Comparison of ENCODE assay signal across 26 cellular contexts in the genomic region with DNA sequence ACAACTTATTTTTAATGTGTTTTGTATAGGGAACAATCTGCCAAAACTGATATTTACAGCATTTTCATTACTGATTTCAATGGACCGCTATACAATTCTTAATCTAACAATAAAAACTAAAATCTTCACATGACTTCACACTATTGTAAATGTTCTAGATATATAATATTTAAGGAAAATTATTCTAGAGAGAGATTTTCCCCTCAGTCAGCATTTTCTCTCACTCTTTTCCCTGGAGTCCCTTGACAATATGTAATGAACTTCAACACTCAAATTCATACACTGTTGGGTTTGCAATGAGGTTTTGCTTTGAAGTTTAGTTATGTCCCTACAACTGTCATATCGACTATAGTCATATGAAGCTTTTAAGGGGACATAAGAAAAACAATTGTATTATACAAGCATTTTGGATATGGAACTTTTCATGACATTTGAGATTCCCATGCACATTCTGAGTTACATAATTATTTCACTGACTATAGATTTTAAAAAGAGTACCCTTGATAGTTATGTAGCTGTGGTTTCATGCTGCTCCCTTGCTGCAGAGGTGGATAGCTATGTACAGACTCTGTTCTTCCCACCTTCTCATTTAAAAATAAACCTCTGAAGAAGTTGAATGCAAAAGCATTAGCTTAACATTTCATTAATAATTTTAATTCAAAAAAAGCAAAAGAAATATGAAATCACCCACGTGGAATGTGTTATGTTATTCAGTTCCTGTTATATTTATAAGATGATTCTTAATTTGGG.
DNase-seq lines count a peak whose midpoint lies in the region; ATAC-seq, FAIRE-seq and TF ChIP-seq lines count a peak whose summit lies in the region.
"Had no signal": no experiment of that assay in that cellular context is flagged by ENCODE, and none has a peak within 500 bp of the region (broad histone marks: within the 10 kb centered on the region; RNA-seq: fewer than 3 reads in every experiment).

No MANE protein-coding gene starts in this region.

- no peak overlapping the region for H2BK20ac ChIP-seq in IMR-90 (ENCODE audit: low read depth, low read length)
- H2BK20ac ChIP-seq in H1 (ENCODE audit: low read length), result no peak overlapping the region

- H3K14ac ChIP-seq in IMR-90 (replicated peaks; ENCODE audit: low read depth, low read length), result no peak overlapping the region
- H3K14ac ChIP-seq in H1 (ENCODE audit: insufficient read length), result no peak overlapping the region

- H3K79me1 ChIP-seq in IMR-90 (ENCODE audit: low read depth in 1 of 2, low read length in 2 of 2), result no peaks in the 10 kb centered on the region
- H3K79me1 ChIP-seq in H1 (ENCODE audit: low read depth, low read length), result no peaks in the 10 kb centered on the region

- H3K9ac ChIP-seq in HepG2 (ENCODE audit: insufficient read depth, low read depth, low read length), result no peak overlapping the region
- H3K9ac ChIP-seq in IMR-90 (ENCODE audit: low read depth, low read length), result no peak overlapping the region
- H3K9ac ChIP-seq in H1 (replicated peaks in 1 of 4; ENCODE audit: extremely low read depth in 1 of 4, low read depth in 3 of 4, low read length in 3 of 4), result no peak overlapping the region
- H3K9ac ChIP-seq: BLaER1 had no signal

- POLR2A ChIA-PET in HepG2 (lab: Yijun Ruan, JAX), result no interaction called here
- POLR2A ChIA-PET in IMR-90 (lab: Charles Lee; ENCODE audit: unreplicated experiment), result no interaction called here
- POLR2A ChIA-PET in H1 (lab: Charles Lee; ENCODE audit: partially characterized antibody), result no interaction called here

- H3K23me2 ChIP-seq in H1 (ENCODE audit: low read depth, low read length), result no peaks in the 10 kb centered on the region

- H2BK15ac ChIP-seq in IMR-90 (ENCODE audit: low read depth, low read length) (no peak overlapping the region), H1 (ENCODE audit: low read length) (no peak overlapping the region)

- no peak overlapping the region for H2AK9ac ChIP-seq in IMR-90 (replicated peaks; ENCODE audit: low read depth, low read length, poor library complexity)

- H3K27me3 ChIP-seq in HepG2 (ENCODE audit: control insufficient read depth in 1 of 2, insufficient read depth in 2 of 2, low read length in 2 of 2) (no peaks in the 10 kb centered on the region), right lobe of liver (no peaks in the 10 kb centered on the region), IMR-90 (ENCODE audit: control insufficient read depth, insufficient read depth, low read length) (no peaks in the 10 kb centered on the region), H1 (replicated peaks in 1 of 4; ENCODE audit: control insufficient read depth in 3 of 4, extremely low read depth in 1 of 4, insufficient read depth in 3 of 4, low read length in 3 of 4) (no peaks in the 10 kb centered on the region)
- H3K27me3 ChIP-seq: BE2C, BLaER1 had no signal

- no peak overlapping the region for H3K4ac ChIP-seq in IMR-90 (ENCODE audit: low read depth, low read length)
- H3K4ac ChIP-seq in H1 (replicated peaks; ENCODE audit: insufficient read length, low read depth, low read length), result no peak overlapping the region

- no peak overlapping the region for H2BK120ac ChIP-seq in IMR-90 (ENCODE audit: low read depth, low read length)
- H2BK120ac ChIP-seq in H1 (replicated peaks; ENCODE audit: low read depth, low read length), result no peak overlapping the region

- no peak overlapping the region for H2AFZ ChIP-seq in HepG2 (ENCODE audit: low read length)
- H2AFZ ChIP-seq in IMR-90 (replicated peaks; ENCODE audit: low read length, poor library complexity), result no peak overlapping the region
- H2AFZ ChIP-seq in H1 (ENCODE audit: low read length), result no peak overlapping the region

- intact Hi-C loops in HepG2 (cut with micrococcal nuclease; ENCODE audit: unreplicated experiment), result no loop called here
- intact Hi-C loops in right lobe of liver (cut with DNase I), result no loop called here
- intact Hi-C loops in IMR-90 (cut with micrococcal nuclease), result no loop called here

- H4K5ac ChIP-seq in IMR-90 (ENCODE audit: low read depth, low read length) (no peak overlapping the region), H1 (ENCODE audit: insufficient read length, low read depth, low read length) (no peak overlapping the region)

- DNase-seq in HepG2 (ENCODE audit: low spot score) (no peak), right lobe of liver (no peak), IMR-90 (no peak), H1 (ENCODE audit: low read depth in 1 of 2, low spot score in 2 of 2) (no peak), GM03348 (ENCODE audit: low spot score) (no peak)
- DNase-seq: 8988T; AML-193; BE2C; C1 segment of cervical spinal cord; CD4-positive, alpha-beta memory T cell; CD4-positive, CD25-positive, alpha-beta regulatory T cell; CD8-positive, alpha-beta memory T cell; COR-L47; DMS 273 treated with DMSO at 0.1 percent for 48 hours; DMS153; DMS53; DMS79; DND-41; EL; GDM1 had no signal

- no peak overlapping the region for H3K4me2 ChIP-seq in HepG2 (ENCODE audit: low read depth, low read length)
- H3K4me2 ChIP-seq in IMR-90 (ENCODE audit: low read depth, low read length), result no peak overlapping the region
- H3K4me2 ChIP-seq in H1 (ENCODE audit: insufficient read depth in 1 of 2, low read depth in 2 of 2, low read length in 2 of 2), result no peak overlapping the region
- H3K4me2 ChIP-seq: BLaER1 had no signal

- H4K20me1 ChIP-seq in HepG2 (ENCODE audit: insufficient read depth, low read length) (no peaks in the 10 kb centered on the region), IMR-90 (ENCODE audit: insufficient read depth, low read length) (no peaks in the 10 kb centered on the region), H1 (replicated peaks in 1 of 2; ENCODE audit: control insufficient read depth in 1 of 2, insufficient read depth in 2 of 2, low read length in 2 of 2) (no peaks in the 10 kb centered on the region)
- H4K20me1 ChIP-seq: BLaER1 had no signal

- H2BK5ac ChIP-seq in IMR-90 (ENCODE audit: low read depth, low read length, poor library complexity, severe bottlenecking) (no peak overlapping the region), H1 (ENCODE audit: low read depth, low read length) (no peak overlapping the region)

- TF ChIP-seq POLR2A in HepG2 (IDR thresholded peaks at IDR 0.05; ENCODE audit: insufficient read depth in 1 of 2, low read depth in 2 of 2, low read length in 2 of 2) (no peak), right lobe of liver (IDR thresholded peaks at IDR 0.05) (no peak), IMR-90 (IDR thresholded peaks at IDR 0.05; ENCODE audit: low read depth, low read length) (no peak), H1 (IDR thresholded peaks at IDR 0.05; ENCODE audit: control extremely low read depth in 1 of 2, low read depth in 2 of 2, low read length in 2 of 2) (no peak)

- H3K56ac ChIP-seq in IMR-90 (ENCODE audit: extremely low read depth, insufficient read depth, low read length) (no peak overlapping the region), H1 (replicated peaks; ENCODE audit: insufficient read length, low read depth, low read length) (no peak overlapping the region)

- H3K18ac ChIP-seq in IMR-90 (ENCODE audit: low read depth, low read length), result no peak overlapping the region
- no peak overlapping the region for H3K18ac ChIP-seq in H1 (ENCODE audit: extremely low read depth, low read length)

- no peak overlapping the region for H2AK5ac ChIP-seq in IMR-90 (ENCODE audit: low read depth, low read length)
- H2AK5ac ChIP-seq in H1 (ENCODE audit: low read depth, low read length), result no peak overlapping the region

- no peak overlapping the region for H3K27ac ChIP-seq in HepG2 (ENCODE audit: extremely low read length, insufficient read depth, low read length)
- no peak overlapping the region for H3K27ac ChIP-seq in right lobe of liver
- no peak overlapping the region for H3K27ac ChIP-seq in IMR-90 (ENCODE audit: insufficient read depth, low read length)
- H3K27ac ChIP-seq in H1 (ENCODE audit: low read depth, low read length), result no peak overlapping the region
- H3K27ac ChIP-seq: BLaER1 had no signal

- H3K9me3 ChIP-seq in HepG2 (ENCODE audit: low read length) (peaks cover 40% of the 10 kb centered on the region; the same call in 1 of the 2 replicates), right lobe of liver (no peaks in the 10 kb centered on the region), IMR-90 (ENCODE audit: control insufficient read depth, insufficient read depth, low read length) (peaks cover 8% of the 10 kb centered on the region), H1 (ENCODE audit: insufficient read depth in 2 of 2, low read depth in 1 of 2, low read length in 1 of 2) (no peaks in the 10 kb centered on the region)
- H3K9me3 ChIP-seq: BE2C, BLaER1 had no signal

- no peak for ATAC-seq in HepG2
- ATAC-seq in right lobe of liver, result no peak
- ATAC-seq in IMR-90 (ENCODE audit: low read depth), result no peak
- no peak for ATAC-seq in HG03159 (IDR thresholded peaks at IDR 0.05; ENCODE audit: unreplicated experiment)
- ATAC-seq in HG02885 (IDR thresholded peaks at IDR 0.05; ENCODE audit: poor library complexity, unreplicated experiment), result no peak

- TF ChIP-seq CTCF in HepG2 (CRISPR knock-in tag; IDR thresholded peaks at IDR 0.05) (no peak), right lobe of liver (IDR thresholded peaks at IDR 0.05) (no peak), IMR-90 (conservative IDR thresholded peaks at IDR 0.05; ENCODE audit: low read depth, low read length) (no peak), H1 (IDR thresholded peaks at IDR 0.05; ENCODE audit: control extremely low read depth in 1 of 3, insufficient read depth in 1 of 3, low read depth in 1 of 3, low read length in 3 of 3) (no peak)

- no TSS peak for BruUV-seq in HepG2 (replicated peaks; lab: Mats Ljungman, UMichigan)
- BruUV-seq in IMR-90 (replicated peaks; lab: Mats Ljungman, UMichigan), result no TSS peak

- H3K36me3 ChIP-seq in HepG2 (replicated peaks in 1 of 2; ENCODE audit: control insufficient read depth in 1 of 2, insufficient read depth in 2 of 2, low read length in 2 of 2), result no peaks in the 10 kb centered on the region
- no peaks in the 10 kb centered on the region for H3K36me3 ChIP-seq in right lobe of liver
- no peaks in the 10 kb centered on the region for H3K36me3 ChIP-seq in IMR-90 (ENCODE audit: control insufficient read depth, insufficient read depth, low read length)
- H3K36me3 ChIP-seq in H1 (ENCODE audit: control insufficient read depth in 2 of 4, insufficient read depth in 4 of 4, low read length in 3 of 4), result no peaks in the 10 kb centered on the region
- H3K36me3 ChIP-seq: BE2C, BLaER1 had no signal

- WGBS in HepG2 (ENCODE audit: low lambda C conversion rate), result under 1% methylated on average over 3 of the region's 3 CpGs
- 44% methylated on average over 3 of the region's 3 CpGs for WGBS in right lobe of liver (ENCODE audit: insufficient coverage, low coverage, low lambda C conversion rate, missing lambda C conversion rate)
- no CpG with 5 or more reads among the region's 3 CpGs for WGBS in IMR-90 (ENCODE audit: extremely low coverage in 2 of 2, insufficient read length in 1 of 2), 2 experiments
- 94 to 100% methylated on average over 1 to 3 of the region's 3 CpGs for WGBS in H1 (ENCODE audit: extremely low coverage in 1 of 2, insufficient coverage in 1 of 2, insufficient read length in 1 of 2, insufficient replicate concordance in 2 of 2, low coverage in 1 of 2, low lambda C conversion rate in 2 of 2, missing lambda C conversion rate in 1 of 2), 2 experiments

- in situ Hi-C loops in HepG2 (cut with HindIII; ENCODE audit: extremely low pct_ligation_motif_present, low pct_unique_long_range_greater_than_20kb), result no loop called here
- in situ Hi-C loops in IMR-90 (cut with MboI; ENCODE audit: low sequenced_read_pairs), result no loop called here

- FAIRE-seq in HepG2 (lab: Jason Lieb, UNC) (no peak), H1 (lab: Jason Lieb, UNC) (no peak)
- FAIRE-seq: A204.1, GM12891, GM19239 had no signal

- H4K8ac ChIP-seq in IMR-90 (ENCODE audit: low read depth in 2 of 2, low read length in 2 of 2) (no peak overlapping the region), H1 (ENCODE audit: extremely low read depth, insufficient read depth, low read length) (no peak overlapping the region)

- H3K4me1 ChIP-seq in HepG2 (ENCODE audit: insufficient read depth, low read length) (no peaks in the 10 kb centered on the region), right lobe of liver (no peaks in the 10 kb centered on the region), IMR-90 (ENCODE audit: control insufficient read depth, insufficient read depth, low read length) (no peaks in the 10 kb centered on the region), H1 (replicated peaks in 1 of 4; ENCODE audit: control insufficient read depth in 3 of 4, insufficient read depth in 4 of 4, low read length in 3 of 4) (peaks cover 0 to 8% (median 3%) of the 10 kb centered on the region in 4 experiments; a peak in 3 of 7 replicates)
- H3K4me1 ChIP-seq: BE2C, BLaER1 had no signal

- no peaks in the 10 kb centered on the region for H3K9me1 ChIP-seq in IMR-90 (ENCODE audit: insufficient read depth, low read length)

- TF ChIP-seq EP300 in HepG2 (IDR thresholded peaks at IDR 0.05; ENCODE audit: low read depth in 2 of 2, low read length in 2 of 2) (no peak), HepG2 (CRISPR knock-in tag; IDR thresholded peaks at IDR 0.05; ENCODE audit: borderline replicate concordance) (no peak), H1 (IDR thresholded peaks at IDR 0.05; ENCODE audit: borderline replicate concordance in 1 of 2, low read depth in 2 of 2, low read length in 2 of 2) (no peak)

- H3K23ac ChIP-seq in IMR-90 (ENCODE audit: low read depth, low read length), result no peak overlapping the region
- no peak overlapping the region for H3K23ac ChIP-seq in H1 (ENCODE audit: insufficient read length)

- TF ChIP-seq RAD21 in HepG2 (CRISPR knock-in tag; IDR thresholded peaks at IDR 0.05) (no peak), IMR-90 (IDR thresholded peaks at IDR 0.05; ENCODE audit: low read length) (no peak), H1 (IDR thresholded peaks at IDR 0.05 in 1 of 2, conservative IDR thresholded peaks at IDR 0.05 in 1 of 2; ENCODE audit: low read depth in 2 of 2, low read length in 2 of 2) (no peak)

- no peak overlapping the region for H4K91ac ChIP-seq in IMR-90 (ENCODE audit: insufficient read depth, low read depth, low read length)
- no peak overlapping the region for H4K91ac ChIP-seq in H1 (replicated peaks; ENCODE audit: insufficient read length, low read length)

- CTCF ChIA-PET in HepG2 (lab: Yijun Ruan, JAX; ENCODE audit: low intra/inter-chr PET ratio, low total read pairs) (no interaction called here), IMR-90 (lab: Yijun Ruan, JAX) (no interaction called here), H1 (lab: Charles Lee; ENCODE audit: partially characterized antibody) (interaction anchor here (1.3 kb wide), 1 partner anchor 13 kb away, joined by 3 read pairs; no protein-coding TSS in a partner anchor)

- H3K4me3 ChIP-seq in HepG2 (replicated peaks in 1 of 3; ENCODE audit: insufficient read depth in 1 of 3, low read depth in 2 of 3, low read length in 3 of 3) (no peak overlapping the region), right lobe of liver (no peak overlapping the region), IMR-90 (ENCODE audit: insufficient read depth, low read depth, low read length) (no peak overlapping the region), H1 (ENCODE audit: extremely low read depth in 1 of 4, insufficient read depth in 2 of 4, low read depth in 3 of 4, low read length in 4 of 4) (no peak overlapping the region)
- H3K4me3 ChIP-seq: BLaER1 had no signal

- dilution Hi-C loops in IMR-90 (cut with HindIII; ENCODE audit: low sequenced_read_pairs, unreplicated experiment), result no loop called here

- H3K79me2 ChIP-seq in HepG2 (ENCODE audit: insufficient read depth, low read length) (no peaks in the 10 kb centered on the region), H1 (ENCODE audit: control insufficient read depth in 1 of 2, insufficient read depth in 2 of 2, low read length in 2 of 2) (no peaks in the 10 kb centered on the region)

- H2BK12ac ChIP-seq in H1 (ENCODE audit: low read depth, low read length), result no peak overlapping the region
